Comparison of ENCODE assay signal across 12 cellular contexts in genomic region chr9:37953204-37953774, GRCh38. TPM values are rescaled to one million over a fixed set of nuclear protein-coding genes. Genes with fewer than 3 reads are reported as not detected.
DNase-seq lines count a peak whose midpoint lies in the region; ATAC-seq and TF ChIP-seq lines count a peak whose summit lies in the region.
"Had no signal": no experiment of that assay in that cellular context is flagged by ENCODE, and none has a peak within 500 bp of the region (broad histone marks: within the 10 kb centered on the region; RNA-seq: fewer than 3 reads in every experiment).

No MANE protein-coding gene starts in this region.

- peaks cover 0 to 9% of the 10 kb centered on the region in 2 donors for H3K36me3 Mint-ChIP-seq in activated T-cell treated with anti-CD3 and anti-CD28 coated beads, Interleukin-2, amount 50 U/mL, for 72 hours (ENCODE audit: insufficient read depth in 2 of 2)
- no peaks in the 10 kb centered on the region for H3K36me3 Mint-ChIP-seq in activated B cell treated with CpG ODN at 0.5 μM for 24 hours (ENCODE audit: low read depth)

- TF ChIP-seq CTCF in activated B cell treated with CpG ODN at 0.5 μM for 24 hours (IDR thresholded peaks at IDR 0.05) (no peak), fibroblast of mammary gland (conservative IDR thresholded peaks at IDR 0.05; ENCODE audit: control insufficient read depth, insufficient read depth, low read depth, low read length) (no peak), thoracic aorta (IDR thresholded peaks at IDR 0.05) (no peak), colonic mucosa (IDR thresholded peaks at IDR 0.05) (no peak)

- H3K4me1 ChIP-seq in thoracic aorta (ENCODE audit: control insufficient read depth in 1 of 2, low read depth in 2 of 2), result peaks cover 9 to 40% of the 10 kb centered on the region in 2 donors
- no peaks in the 10 kb centered on the region for H3K4me1 ChIP-seq in colonic mucosa

- POLR2A ChIA-PET in activated B cell treated with CpG ODN at 0.5 μM for 24 hours (lab: Charles Lee), result no interaction called here

- H3K9ac ChIP-seq in colonic mucosa (ENCODE audit: low read depth in 2 of 2, low read length in 2 of 2), result no peak overlapping the region

- peak overlapping the region; percentile 73 for H3K27ac Mint-ChIP-seq in activated T-cell treated with anti-CD3 and anti-CD28 coated beads, Interleukin-2, amount 50 U/mL, for 72 hours
- H3K27ac Mint-ChIP-seq in activated B cell treated with CpG ODN at 0.5 μM for 24 hours, result peak overlapping the region; percentile 72

- H3K4me3 ChIP-seq in fibroblast of mammary gland (ENCODE audit: control insufficient read depth, low read depth, low read length), result no peak overlapping the region
- H3K4me3 ChIP-seq in thoracic aorta, result no peak overlapping the region
- H3K4me3 ChIP-seq in colonic mucosa, result no peak overlapping the region
- H3K4me3 ChIP-seq: tibial nerve had no signal

- DNase-seq in activated T-cell treated with anti-CD3 and anti-CD28 coated beads, Interleukin-2, amount 50 U/mL, for 72 hours, result no peak
- DNase-seq in activated T-cell treated with anti-CD3 and anti-CD28 coated beads, Interleukin-2, amount 50 U/mL, for 1 hour, result no peak
- no peak for DNase-seq in activated B cell treated with CpG ODN at 0.5 μM for 24 hours
- DNase-seq in fibroblast of mammary gland (ENCODE audit: low read depth), result peak; percentile 34
- DNase-seq in thoracic aorta (ENCODE audit: low spot score), result no peak
- DNase-seq in colonic mucosa, result no peak
- DNase-seq: AML-193, MV-4-11, WERI-Rb-1 had no signal

- H3K4me3 Mint-ChIP-seq in activated T-cell treated with anti-CD3 and anti-CD28 coated beads, Interleukin-2, amount 50 U/mL, for 72 hours, result peak overlapping the region; percentile 63 to 73
- no peak overlapping the region for H3K4me3 Mint-ChIP-seq in activated B cell treated with CpG ODN at 0.5 μM for 24 hours

- no peaks in the 10 kb centered on the region for H3K36me3 ChIP-seq in thoracic aorta
- H3K36me3 ChIP-seq in colonic mucosa, result no peaks in the 10 kb centered on the region

- H3K9me3 Mint-ChIP-seq in activated T-cell treated with anti-CD3 and anti-CD28 coated beads, Interleukin-2, amount 50 U/mL, for 72 hours, result peaks cover 0 to 6% of the 10 kb centered on the region in 2 donors
- no peaks in the 10 kb centered on the region for H3K9me3 Mint-ChIP-seq in activated B cell treated with CpG ODN at 0.5 μM for 24 hours

- H3K27ac ChIP-seq in thoracic aorta (peak overlapping the region; percentile 54 to 64), colonic mucosa (no peak overlapping the region)
- H3K27ac ChIP-seq: tibial nerve, WERI-Rb-1 had no signal

- CTCF ChIA-PET in activated B cell treated with CpG ODN at 0.5 μM for 24 hours (lab: Charles Lee), result no interaction called here

- H3K4me1 Mint-ChIP-seq in activated T-cell treated with anti-CD3 and anti-CD28 coated beads, Interleukin-2, amount 50 U/mL, for 72 hours (ENCODE audit: low read depth), result peaks cover 34% of the 10 kb centered on the region
- peaks cover 21% of the 10 kb centered on the region for H3K4me1 Mint-ChIP-seq in activated B cell treated with CpG ODN at 0.5 μM for 24 hours

- no peaks in the 10 kb centered on the region for H3K27me3 Mint-ChIP-seq in activated T-cell treated with anti-CD3 and anti-CD28 coated beads, Interleukin-2, amount 50 U/mL, for 72 hours (ENCODE audit: low read depth)
- H3K27me3 Mint-ChIP-seq in activated B cell treated with CpG ODN at 0.5 μM for 24 hours, result no peaks in the 10 kb centered on the region

- no peak for ATAC-seq in activated T-cell treated with anti-CD3 and anti-CD28 coated beads, Interleukin-2, amount 50 U/mL, for 72 hours (replicated peaks in 1 of 2)
- no peak for ATAC-seq in activated B cell treated with CpG ODN at 0.5 μM for 24 hours (ENCODE audit: low read depth)
- no peak for ATAC-seq in thoracic aorta (ENCODE audit: insufficient number of reproducible peaks, low FRiP score, low read depth)
- ATAC-seq in GM18505 (IDR thresholded peaks at IDR 0.05; ENCODE audit: unreplicated experiment), result no peak
- no peak for ATAC-seq in HG02840 (IDR thresholded peaks at IDR 0.05; ENCODE audit: low FRiP score, unreplicated experiment)

- TF ChIP-seq POLR2A in GM18505 (IDR thresholded peaks at IDR 0.05; ENCODE audit: borderline replicate concordance, extremely low read depth, insufficient read depth, insufficient read length), result no peak

- H3K27me3 ChIP-seq in thoracic aorta (replicated peaks; ENCODE audit: insufficient read depth) (no peaks in the 10 kb centered on the region), colonic mucosa (no peaks in the 10 kb centered on the region)
- H3K27me3 ChIP-seq: tibial nerve had no signal

- no peaks in the 10 kb centered on the region for H3K9me3 ChIP-seq in thoracic aorta
- no peaks in the 10 kb centered on the region for H3K9me3 ChIP-seq in colonic mucosa
- H3K9me3 ChIP-seq: tibial nerve had no signal

- intact Hi-C loops in activated B cell treated with CpG ODN at 0.5 μM for 24 hours (cut with micrococcal nuclease) (no loop called here), colonic mucosa (cut with DNase I) (no loop called here)

RNA-seq across cellular contexts. Expression of gene SLC25A51, which starts 49.4 kb away (rescaled TPM):
- total RNA-seq in activated T-cell treated with anti-CD3 and anti-CD28 coated beads, Interleukin-2, amount 50 U/mL, for 72 hours, result 10 to 100 TPM; 30.3 to 32.4 TPM
- total RNA-seq in activated B cell treated with CpG ODN at 0.5 μM for 24 hours (30.5 and 33.9 TPM in 2 replicates), thoracic aorta (10 to 100 TPM; 29.9 to 39.1 TPM), colonic mucosa (10 to 100 TPM; 19.4 to 22.7 TPM)
